17 cellular contexts compared by ENCODE assay signal in the genomic region with DNA sequence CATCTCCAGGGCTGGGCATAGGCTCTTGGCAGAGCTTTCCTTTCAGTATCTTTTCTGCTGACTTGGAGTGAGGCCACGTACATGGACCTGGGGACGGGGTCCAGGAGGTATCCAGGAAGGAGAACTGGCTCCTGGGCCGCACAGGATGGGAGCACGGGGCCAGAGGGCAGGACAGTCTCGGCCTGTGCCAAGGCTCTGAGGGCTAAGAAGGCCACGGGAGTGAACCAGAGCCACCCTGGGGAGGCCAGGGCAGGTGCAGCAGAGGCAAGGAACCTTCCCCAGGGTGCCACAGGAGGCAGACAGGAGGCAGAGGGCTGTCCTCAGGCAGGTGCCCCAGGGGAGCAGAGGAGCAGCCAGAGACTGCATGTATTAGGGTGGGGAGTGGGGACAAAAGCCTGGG. TPM values are rescaled to one million over a fixed set of nuclear protein-coding genes. Genes with fewer than 3 reads are reported as not detected.
A peak's percentile ranks its signal among the peaks of the same experiment; 100 is the strongest.
DNase-seq lines count a peak whose midpoint lies in the region; ATAC-seq and TF ChIP-seq lines count a peak whose summit lies in the region.
"Had no signal": no experiment of that assay in that cellular context is flagged by ENCODE, and none has a peak within 500 bp of the region (broad histone marks: within the 10 kb centered on the region; RNA-seq: fewer than 3 reads in every experiment).

No MANE protein-coding gene starts in this region.

- H3K79me2 ChIP-seq in Karpas-422 (ENCODE audit: low read length) = no peaks in the 10 kb centered on the region

- H4K20me1 ChIP-seq in Karpas-422 (ENCODE audit: insufficient read depth, low read depth, low read length) = no peaks in the 10 kb centered on the region

- ATAC-seq in left ventricle myocardium superior = no peak
- ATAC-seq in stimulated activated effector memory CD8-positive, alpha-beta T cell treated with anti-CD3 and anti-CD28 coated beads, Interleukin-12 subunit alpha, Interleukin-12 subunit beta, amount 100 ng/mL, for 72 hours = no peak
- ATAC-seq: HepG2 had no signal

- H3K9me3 Mint-ChIP-seq in dendritic cell treated with granulocyte-macrophage colony-stimulating factor and Interleukin-4, amounts not matched to agents 40 ng/mL and 50 ng/mL, for 4 days = no peaks in the 10 kb centered on the region
- no peaks in the 10 kb centered on the region for H3K9me3 Mint-ChIP-seq in stimulated activated effector memory CD8-positive, alpha-beta T cell treated with anti-CD3 and anti-CD28 coated beads, Interleukin-12 subunit alpha, Interleukin-12 subunit beta, amount 100 ng/mL, for 72 hours
- H3K9me3 Mint-ChIP-seq: CD4-positive, alpha-beta T cell; HFFc6 had no signal

- intact Hi-C loops in left ventricle myocardium superior (cut with micrococcal nuclease) (no loop called here), left ventricle myocardium inferior (cut with micrococcal nuclease) (no loop called here)
- intact Hi-C loops in dendritic cell treated with granulocyte-macrophage colony-stimulating factor and Interleukin-4, amounts not matched to agents 40 ng/mL and 50 ng/mL, for 4 days (cut with micrococcal nuclease) = no loop called here

- H3K27ac Mint-ChIP-seq in dendritic cell treated with granulocyte-macrophage colony-stimulating factor and Interleukin-4, amounts not matched to agents 40 ng/mL and 50 ng/mL, for 4 days = peak overlapping the region; percentile 63
- H3K27ac Mint-ChIP-seq in stimulated activated effector memory CD8-positive, alpha-beta T cell treated with anti-CD3 and anti-CD28 coated beads, Interleukin-12 subunit alpha, Interleukin-12 subunit beta, amount 100 ng/mL, for 72 hours = peak overlapping the region; percentile 23
- H3K27ac Mint-ChIP-seq: B cell; CD4-positive, alpha-beta T cell; HFFc6 had no signal

- DNase-seq in left ventricle myocardium superior (peak; percentile 14), left ventricle myocardium inferior (no peak), Karpas-422 (no peak), Kasumi-1 (lab: John Stamatoyannopoulos, UW) (no peak), T-helper 2 cell (no peak)
- DNase-seq in stimulated activated effector memory CD8-positive, alpha-beta T cell treated with anti-CD3 and anti-CD28 coated beads, Interleukin-12 subunit alpha, Interleukin-12 subunit beta, amount 100 ng/mL, for 72 hours (ENCODE audit: low spot score in 2 of 2) = no peak
- DNase-seq in stimulated activated CD4-positive, alpha-beta T cell treated with anti-CD3 and anti-CD28 coated beads, Interleukin-2, amount 100 ng/mL, for 24 hours = no peak
- DNase-seq: C1 segment of cervical spinal cord; CD4-positive, alpha-beta T cell; DMS153; DMS79 treated with DMSO at 0.1 percent for 48 hours; EL; HFFc6 had no signal

- no peak for TF ChIP-seq CTCF in left ventricle myocardium inferior (IDR thresholded peaks at IDR 0.05; ENCODE audit: borderline replicate concordance)

- peaks cover 47% of the 10 kb centered on the region for H3K36me3 ChIP-seq in left ventricle myocardium inferior
- H3K36me3 ChIP-seq in Karpas-422 (ENCODE audit: insufficient read depth, low read length) = no peaks in the 10 kb centered on the region

- peak overlapping the region; percentile 9 for H3K4me2 ChIP-seq in Karpas-422 (ENCODE audit: low read depth, low read length, poor library complexity, severe bottlenecking)

- no peak overlapping the region for H3K9ac ChIP-seq in Karpas-422 (ENCODE audit: low read length)

- no peak overlapping the region for H3K4me3 Mint-ChIP-seq in dendritic cell treated with granulocyte-macrophage colony-stimulating factor and Interleukin-4, amounts not matched to agents 40 ng/mL and 50 ng/mL, for 4 days
- H3K4me3 Mint-ChIP-seq in stimulated activated effector memory CD8-positive, alpha-beta T cell treated with anti-CD3 and anti-CD28 coated beads, Interleukin-12 subunit alpha, Interleukin-12 subunit beta, amount 100 ng/mL, for 72 hours = no peak overlapping the region
- H3K4me3 Mint-ChIP-seq: B cell; CD4-positive, alpha-beta T cell; HFFc6 had no signal

- H3K9me3 ChIP-seq in left ventricle myocardium inferior (replicated peaks) (no peaks in the 10 kb centered on the region), Karpas-422 (ENCODE audit: low read length) (no peaks in the 10 kb centered on the region)
- H3K9me3 ChIP-seq: HAP-1 had no signal

- H3K4me1 Mint-ChIP-seq in dendritic cell treated with granulocyte-macrophage colony-stimulating factor and Interleukin-4, amounts not matched to agents 40 ng/mL and 50 ng/mL, for 4 days (ENCODE audit: low read depth) = peaks cover 37% of the 10 kb centered on the region
- no peaks in the 10 kb centered on the region for H3K4me1 Mint-ChIP-seq in stimulated activated effector memory CD8-positive, alpha-beta T cell treated with anti-CD3 and anti-CD28 coated beads, Interleukin-12 subunit alpha, Interleukin-12 subunit beta, amount 100 ng/mL, for 72 hours
- H3K4me1 Mint-ChIP-seq: B cell had no signal

- H3K27me3 ChIP-seq in left ventricle myocardium inferior (ENCODE audit: low read depth) (no peaks in the 10 kb centered on the region), Karpas-422 (ENCODE audit: low read length) (no peaks in the 10 kb centered on the region)

- H3K4me1 ChIP-seq in left ventricle myocardium inferior = no peaks in the 10 kb centered on the region
- peaks cover 34% of the 10 kb centered on the region for H3K4me1 ChIP-seq in Karpas-422 (ENCODE audit: low read length)
- H3K4me1 ChIP-seq: HAP-1 had no signal

- no peak overlapping the region for H3K27ac ChIP-seq in left ventricle myocardium inferior (replicated peaks)
- H3K27ac ChIP-seq in Karpas-422 (ENCODE audit: low read length) = no peak overlapping the region

- H2AFZ ChIP-seq in Karpas-422 (ENCODE audit: low read length) = no peak overlapping the region

- no peak overlapping the region for H3K4me3 ChIP-seq in left ventricle myocardium inferior
- H3K4me3 ChIP-seq in Karpas-422 (ENCODE audit: low read length) = no peak overlapping the region
- H3K4me3 ChIP-seq: HAP-1 had no signal

- H3K27me3 Mint-ChIP-seq in dendritic cell treated with granulocyte-macrophage colony-stimulating factor and Interleukin-4, amounts not matched to agents 40 ng/mL and 50 ng/mL, for 4 days = no peaks in the 10 kb centered on the region
- H3K27me3 Mint-ChIP-seq: B cell; CD4-positive, alpha-beta T cell had no signal

- no peaks in the 10 kb centered on the region for H3K9me2 ChIP-seq in Karpas-422 (replicated peaks; ENCODE audit: insufficient read depth, low read length)

- H3K36me3 Mint-ChIP-seq in dendritic cell treated with granulocyte-macrophage colony-stimulating factor and Interleukin-4, amounts not matched to agents 40 ng/mL and 50 ng/mL, for 4 days (ENCODE audit: low read depth) = peaks cover 69% of the 10 kb centered on the region
- no peaks in the 10 kb centered on the region for H3K36me3 Mint-ChIP-seq in stimulated activated effector memory CD8-positive, alpha-beta T cell treated with anti-CD3 and anti-CD28 coated beads, Interleukin-12 subunit alpha, Interleukin-12 subunit beta, amount 100 ng/mL, for 72 hours

RNA-seq across cellular contexts. Expression of gene PLXNA1, which starts 50.3 kb away (rescaled TPM):
- total RNA-seq in left ventricle myocardium superior (23.8 TPM), left ventricle myocardium inferior (26.4 TPM)
- 7.5 and 15.8 TPM in 2 replicates for total RNA-seq in Karpas-422 (2014; rRNA removed; shearing (Covaris generic); ENCODE audit: low replicate concordance)
